Comparison of ENCODE assay signal across 16 cellular contexts in genomic region chr5:74521401-74521800, GRCh38.
DNase-seq lines count a peak whose midpoint lies in the region; ATAC-seq and TF ChIP-seq lines count a peak whose summit lies in the region.
"Had no signal": no experiment of that assay in that cellular context is flagged by ENCODE, and none has a peak within 500 bp of the region (broad histone marks: within the 10 kb centered on the region; RNA-seq: fewer than 3 reads in every experiment).

No MANE protein-coding gene starts in this region.

- H3K27ac Mint-ChIP-seq in neural crest cell (ENCODE audit: unreplicated experiment) (peak overlapping the region; percentile 37), HFFc6 (no peak overlapping the region)
- H3K27ac Mint-ChIP-seq: CD4-positive, alpha-beta memory T cell; GM23338; H9 had no signal

- no peaks in the 10 kb centered on the region for H3K4me1 ChIP-seq in aorta (ENCODE audit: control insufficient read depth in 1 of 2, insufficient read depth in 2 of 2, low read length in 2 of 2)

- H3K4me3 Mint-ChIP-seq in neural crest cell (peak overlapping the region; percentile 1), HFFc6 (no peak overlapping the region)
- H3K4me3 Mint-ChIP-seq: CD4-positive, alpha-beta memory T cell; GM23338; H9 had no signal

- no peaks in the 10 kb centered on the region for H3K27me3 ChIP-seq in aorta (ENCODE audit: control insufficient read depth in 1 of 2, insufficient read depth in 2 of 2, low read length in 1 of 2)
- H3K27me3 ChIP-seq: BE2C had no signal

- H3K9me3 Mint-ChIP-seq in neural crest cell (peaks cover 17% of the 10 kb centered on the region), HFFc6 (peaks cover 28% of the 10 kb centered on the region)

- H3K27me3 Mint-ChIP-seq in neural crest cell (ENCODE audit: low read depth) (no peaks in the 10 kb centered on the region), HFFc6 (ENCODE audit: insufficient read depth) (peaks cover 3% of the 10 kb centered on the region; the same call in 1 of the 2 replicates)

- H3K36me3 Mint-ChIP-seq in neural crest cell (ENCODE audit: low read depth), result peaks cover 31% of the 10 kb centered on the region
- peaks cover 25% of the 10 kb centered on the region for H3K36me3 Mint-ChIP-seq in HFFc6 (ENCODE audit: low read depth)

- ATAC-seq in HG03135 (IDR thresholded peaks at IDR 0.05; ENCODE audit: unreplicated experiment) (no peak), aorta (ENCODE audit: low FRiP score) (no peak)
- ATAC-seq: GM23338, HepG2 had no signal

- no peak for TF ChIP-seq CTCF in VCaP (conservative IDR thresholded peaks at IDR 0.05)
- TF ChIP-seq CTCF in neural crest cell (conservative IDR thresholded peaks at IDR 0.05), result no peak
- no peak for TF ChIP-seq CTCF in HFFc6 (IDR thresholded peaks at IDR 0.05)

- H3K4me1 Mint-ChIP-seq in neural crest cell (peaks cover 39% of the 10 kb centered on the region), HFFc6 (ENCODE audit: low read depth) (peaks cover 27% of the 10 kb centered on the region)
- H3K4me1 Mint-ChIP-seq: CD4-positive, alpha-beta memory T cell had no signal

- 65 to 78% methylated on average over 3 of the region's 3 CpGs for whole genome bisulfite sequencing in aorta, 2 donors

- H3K27ac ChIP-seq in VCaP (peak overlapping the region; percentile 39), aorta (ENCODE audit: low read depth in 1 of 2, low read length in 2 of 2) (no peak overlapping the region)
- H3K27ac ChIP-seq: C4-2B had no signal

- DNase-seq in NCI-H1048 (lab: John Stamatoyannopoulos, UW) (peak; percentile 39), neural crest cell (ENCODE audit: low read depth, low spot score) (no peak), NCI-H526 treated with DMSO at 0.1 percent for 48 hours (lab: John Stamatoyannopoulos, UW) (no peak), aorta (no peak), HFFc6 (no peak)
- DNase-seq: BE2C; CD4-positive, alpha-beta memory T cell; DMS153; DMS79 treated with DMSO at 0.1 percent for 48 hours; EL; H9 had no signal

- intact Hi-C loops in aorta (cut with DNase I), result loop anchor here in 1 of 2 donors (5.0 kb wide), 1 partner anchor 36 kb away; no protein-coding TSS in a partner anchor

- H3K4me3 ChIP-seq in aorta (ENCODE audit: low read length in 2 of 2), result no peak overlapping the region
- H3K4me3 ChIP-seq: GM23338 had no signal

- no peaks in the 10 kb centered on the region for H3K9me3 ChIP-seq in aorta (ENCODE audit: control insufficient read depth, low read length)
- H3K9me3 ChIP-seq: BE2C had no signal

- H3K36me3 ChIP-seq in aorta (ENCODE audit: control insufficient read depth in 1 of 2, insufficient read depth in 2 of 2, low read length in 1 of 2), result no peaks in the 10 kb centered on the region
- H3K36me3 ChIP-seq: BE2C had no signal
